ENCODE assay signal across 10 cellular contexts in genomic region chr16:20906225-20906870, GRCh38. TPM values are rescaled to one million over a fixed set of nuclear protein-coding genes. Genes with fewer than 3 reads are reported as not detected.
DNase-seq lines count a peak whose midpoint lies in the region; ATAC-seq and TF ChIP-seq lines count a peak whose summit lies in the region.
"Had no signal": no experiment of that assay in that cellular context is flagged by ENCODE, and none has a peak within 500 bp of the region (broad histone marks: within the 10 kb centered on the region; RNA-seq: fewer than 3 reads in every experiment).

No MANE protein-coding gene starts in this region.

- DNase-seq in IMR-90: peak; percentile 85
- no peak for DNase-seq in central memory CD8-positive, alpha-beta T cell (ENCODE audit: low spot score in 2 of 2)
- peak; percentile 36 for DNase-seq in left kidney (ENCODE audit: low read depth, low spot score)
- no peak for DNase-seq in tibial artery
- no peak for DNase-seq in anterior cingulate cortex (lab: John Stamatoyannopoulos, UW)
- DNase-seq in GM10266 (ENCODE audit: extremely low spot score): no peak
- DNase-seq: activated naive CD8-positive, alpha-beta T cell treated with anti-CD3 and anti-CD28 coated beads for 36 hours had no signal

- H3K9me3 Mint-ChIP-seq in central memory CD8-positive, alpha-beta T cell: no peaks in the 10 kb centered on the region
- H3K9me3 Mint-ChIP-seq: T-helper 1 cell treated with Interleukin-12 subunit alpha and Interleukin-12 subunit beta and Interleukin-4 antibody, amounts not matched to agents 30 μg/mL and 1 μg/mL, for 36 hours had no signal

- peak overlapping the region; percentile 99 for H2BK120ac ChIP-seq in IMR-90 (ENCODE audit: low read depth, low read length)

- BruUV-seq in IMR-90 (replicated peaks; lab: Mats Ljungman, UMichigan): no TSS peak

- peak overlapping the region; percentile 83 to 90 for H4K8ac ChIP-seq in IMR-90 (ENCODE audit: low read depth in 2 of 2, low read length in 2 of 2)

- H3K18ac ChIP-seq in IMR-90 (ENCODE audit: low read depth, low read length): peak overlapping the region; percentile 95

- dilution Hi-C loops in IMR-90 (cut with HindIII; ENCODE audit: low sequenced_read_pairs, unreplicated experiment): no loop called here

- WGBS in IMR-90 (ENCODE audit: extremely low coverage in 2 of 2, insufficient read length in 1 of 2), 2 experiments: 67% methylated on average over 1 of the region's 2 CpGs; no CpG with 5 or more reads in 1 of the 2 experiments

- H3K79me1 ChIP-seq in IMR-90 (ENCODE audit: low read depth in 1 of 2, low read length in 2 of 2): peaks cover 32 to 75% of the 10 kb centered on the region in 2 experiments

- peak overlapping the region; percentile 98 for H2AK5ac ChIP-seq in IMR-90 (ENCODE audit: low read depth, low read length)

- peaks cover 49% of the 10 kb centered on the region for H3K4me1 Mint-ChIP-seq in central memory CD8-positive, alpha-beta T cell

- peak overlapping the region; percentile 95 for H3K23ac ChIP-seq in IMR-90 (ENCODE audit: low read depth, low read length)

- peak overlapping the region; percentile 93 for H3K14ac ChIP-seq in IMR-90 (replicated peaks; ENCODE audit: low read depth, low read length)

- peak overlapping the region; percentile 85 for H3K4me2 ChIP-seq in IMR-90 (ENCODE audit: low read depth, low read length)

- peak overlapping the region; percentile 94 for H4K5ac ChIP-seq in IMR-90 (ENCODE audit: low read depth, low read length)

- H3K27ac Mint-ChIP-seq in central memory CD8-positive, alpha-beta T cell (ENCODE audit: low read depth): peak overlapping the region; percentile 1
- H3K27ac Mint-ChIP-seq: activated naive CD8-positive, alpha-beta T cell treated with anti-CD3 and anti-CD28 coated beads for 36 hours; T-helper 1 cell treated with Interleukin-12 subunit alpha and Interleukin-12 subunit beta and Interleukin-4 antibody, amounts not matched to agents 30 μg/mL and 1 μg/mL, for 36 hours had no signal

- peaks cover 31% of the 10 kb centered on the region for H3K9me1 ChIP-seq in IMR-90 (ENCODE audit: insufficient read depth, low read length)

- peak overlapping the region; percentile 43 for H3K9ac ChIP-seq in IMR-90 (ENCODE audit: low read depth, low read length)

- H3K4me1 ChIP-seq in IMR-90 (ENCODE audit: control insufficient read depth, insufficient read depth, low read length) (peaks cover 23% of the 10 kb centered on the region), tibial artery (peaks cover 0 to 99% (median 75%) of the 10 kb centered on the region in 4 donors)

- H3K36me3 Mint-ChIP-seq in central memory CD8-positive, alpha-beta T cell (ENCODE audit: insufficient read depth): peaks cover 3% of the 10 kb centered on the region

- no peak for TF ChIP-seq POLR2A in IMR-90 (IDR thresholded peaks at IDR 0.05; ENCODE audit: low read depth, low read length)

- in situ Hi-C loops in IMR-90 (cut with MboI; ENCODE audit: low sequenced_read_pairs): no loop called here

- no peaks in the 10 kb centered on the region for H4K20me1 ChIP-seq in IMR-90 (ENCODE audit: insufficient read depth, low read length)

- intact Hi-C loops in IMR-90 (cut with micrococcal nuclease): no loop called here
- intact Hi-C loops in tibial artery (cut with DNase I; ENCODE audit: low total_unique reads): loop anchor here (10.0 kb wide), 1 partner anchor 1768 kb away; no protein-coding TSS in a partner anchor

- H2BK20ac ChIP-seq in IMR-90 (ENCODE audit: low read depth, low read length): peak overlapping the region; percentile 98

- no peak overlapping the region for H3K4me3 Mint-ChIP-seq in central memory CD8-positive, alpha-beta T cell
- H3K4me3 Mint-ChIP-seq: activated naive CD8-positive, alpha-beta T cell treated with anti-CD3 and anti-CD28 coated beads for 36 hours; T-helper 1 cell treated with Interleukin-12 subunit alpha and Interleukin-12 subunit beta and Interleukin-4 antibody, amounts not matched to agents 30 μg/mL and 1 μg/mL, for 36 hours had no signal

- no peaks in the 10 kb centered on the region for H3K27me3 ChIP-seq in IMR-90 (ENCODE audit: control insufficient read depth, insufficient read depth, low read length)
- no peaks in the 10 kb centered on the region for H3K27me3 ChIP-seq in tibial artery

- peak overlapping the region; percentile 99 for H2BK15ac ChIP-seq in IMR-90 (ENCODE audit: low read depth, low read length)

- H2AK9ac ChIP-seq in IMR-90 (replicated peaks; ENCODE audit: low read depth, low read length, poor library complexity): peak overlapping the region; percentile 96

- H4K91ac ChIP-seq in IMR-90 (ENCODE audit: insufficient read depth, low read depth, low read length): peak overlapping the region; percentile 97

- H3K4me3 ChIP-seq in IMR-90 (ENCODE audit: insufficient read depth, low read depth, low read length) (no peak overlapping the region), tibial artery (peak overlapping the region in 1 of 2 donors; percentile 21)

- POLR2A ChIA-PET in IMR-90 (lab: Charles Lee; ENCODE audit: unreplicated experiment): no interaction called here

- peak overlapping the region; percentile 96 for H3K27ac ChIP-seq in IMR-90 (ENCODE audit: insufficient read depth, low read length)
- peak overlapping the region; percentile 96 to 98 for H3K27ac ChIP-seq in tibial artery

- H2BK5ac ChIP-seq in IMR-90 (ENCODE audit: low read depth, low read length, poor library complexity, severe bottlenecking): peak overlapping the region; percentile 94

- H3K56ac ChIP-seq in IMR-90 (ENCODE audit: extremely low read depth, insufficient read depth, low read length): peak overlapping the region; percentile 90

- no peaks in the 10 kb centered on the region for H3K9me3 ChIP-seq in IMR-90 (ENCODE audit: control insufficient read depth, insufficient read depth, low read length)
- no peaks in the 10 kb centered on the region for H3K9me3 ChIP-seq in tibial artery

- peak overlapping the region; percentile 76 for H2AFZ ChIP-seq in IMR-90 (replicated peaks; ENCODE audit: low read length, poor library complexity)

- H3K27me3 Mint-ChIP-seq in central memory CD8-positive, alpha-beta T cell: no peaks in the 10 kb centered on the region
- H3K27me3 Mint-ChIP-seq: activated naive CD8-positive, alpha-beta T cell treated with anti-CD3 and anti-CD28 coated beads for 36 hours had no signal

- H3K36me3 ChIP-seq in IMR-90 (ENCODE audit: control insufficient read depth, insufficient read depth, low read length) (no peaks in the 10 kb centered on the region), tibial artery (no peaks in the 10 kb centered on the region)

- TF ChIP-seq RAD21 in IMR-90 (IDR thresholded peaks at IDR 0.05; ENCODE audit: low read length): no peak

- ATAC-seq in IMR-90 (ENCODE audit: low read depth) (peak; percentile 76), HG02840 (IDR thresholded peaks at IDR 0.05; ENCODE audit: low FRiP score, unreplicated experiment) (no peak), HG03460 (IDR thresholded peaks at IDR 0.05; ENCODE audit: unreplicated experiment) (no peak)
- no peak for ATAC-seq in central memory CD8-positive, alpha-beta T cell (replicated peaks; ENCODE audit: extremely low read depth, poor library complexity, severe bottlenecking)

- peak overlapping the region; percentile 98 for H3K4ac ChIP-seq in IMR-90 (ENCODE audit: low read depth, low read length)

- TF ChIP-seq CTCF in IMR-90 (conservative IDR thresholded peaks at IDR 0.05; ENCODE audit: low read depth, low read length) (no peak), tibial artery (IDR thresholded peaks at IDR 0.05) (no peak), GM10266 (IDR thresholded peaks at IDR 0.05; ENCODE audit: control insufficient read depth, insufficient read depth, low read depth, missing control alignments) (no peak)

- CTCF ChIA-PET in IMR-90 (lab: Yijun Ruan, JAX): interaction anchor here (0.6 to 1.0 kb wide), 3 partner anchors 41 to 251 kb away, joined by 3 read pairs; no protein-coding TSS in a partner anchor

TF ChIP-seq in IMR-90, 13 proteins besides CTCF, POLR2A, EP300 and RAD21:
- no peak for TF ChIP-seq NFE2L2 (IDR thresholded peaks at IDR 0.05; ENCODE audit: low read depth, low read length)
- peak; percentile 67; the same call in 1 of the 2 replicates for TF ChIP-seq FOS (IDR thresholded peaks at IDR 0.05; ENCODE audit: low read depth, low read length)
- TF ChIP-seq MAZ (IDR thresholded peaks at IDR 0.05; ENCODE audit: borderline replicate concordance, low read depth, low read length): no peak
- peak; percentile 33; the same call in 1 of the 2 replicates for TF ChIP-seq CEBPB (IDR thresholded peaks at IDR 0.05; ENCODE audit: low read depth, low read length)
- TF ChIP-seq RCOR1 (IDR thresholded peaks at IDR 0.05; ENCODE audit: insufficient replicate concordance, low read length): peak; percentile 27

RNA-seq across cellular contexts. Expression of gene LYRM1, which starts 5.8 kb away (rescaled TPM):
- total RNA-seq in IMR-90 (2012; rRNA removed): 35.0 and 43.6 TPM in 2 replicates
- polyA plus RNA-seq in IMR-90 (2012; rRNA removed): 15.8 and 19.0 TPM in 2 replicates
- polyA plus RNA-seq in IMR-90 (2012; cell fraction: cytosol; rRNA removed): 7.2 and 10.4 TPM in 2 replicates
- polyA plus RNA-seq in IMR-90 (2012; cell fraction: nucleus; rRNA removed; ENCODE audit: low replicate concordance): 3.3 and 13.6 TPM in 2 replicates

RNA-seq across cellular contexts. Expression of gene DCUN1D3, which starts 6.2 kb away (rescaled TPM):
- total RNA-seq in IMR-90 (2012; rRNA removed): 42.3 and 51.7 TPM in 2 replicates
- polyA plus RNA-seq in IMR-90 (2012; rRNA removed): 7.4 and 8.1 TPM in 2 replicates
- 2.8 and 4.2 TPM in 2 replicates for polyA plus RNA-seq in IMR-90 (2012; cell fraction: cytosol; rRNA removed)
- polyA plus RNA-seq in IMR-90 (2012; cell fraction: nucleus; rRNA removed; ENCODE audit: low replicate concordance): 4.4 and 12.9 TPM in 2 replicates

Comparison
In these comparisons a context has a peak if more than half of its experiments do, and no peak if none do; other contexts are left out.
1. DNase-seq: peak in IMR-90 (single experiment) and left kidney (single experiment); none in central memory CD8-positive, alpha-beta T cell (0 of 2), tibial artery (0 of 2), anterior cingulate cortex (0 of 58) and GM10266 (single experiment).